In genomic region chr19:23855676-23856075, GRCh38 we compare ENCODE assay signal across 14 cellular contexts. TPM values are rescaled to one million over a fixed set of nuclear protein-coding genes. Genes with fewer than 3 reads are reported as not detected.
DNase-seq lines count a peak whose midpoint lies in the region; ATAC-seq, FAIRE-seq and TF ChIP-seq lines count a peak whose summit lies in the region.
"Had no signal": no experiment of that assay in that cellular context is flagged by ENCODE, and none has a peak within 500 bp of the region (broad histone marks: within the 10 kb centered on the region; RNA-seq: fewer than 3 reads in every experiment).

No MANE protein-coding gene starts in this region.

- ATAC-seq in DND-41 (ENCODE audit: insufficient read depth, low read depth) (no peak), WTC11 (peak; percentile 76), HG03108 (IDR thresholded peaks at IDR 0.05; ENCODE audit: unreplicated experiment) (no peak), left colon (no peak)
- ATAC-seq: CD8-positive, alpha-beta T cell had no signal

- no peaks in the 10 kb centered on the region for H3K36me3 ChIP-seq in DND-41 (ENCODE audit: insufficient read depth, low read length)
- no peaks in the 10 kb centered on the region for H3K36me3 ChIP-seq in liver (ENCODE audit: control insufficient read depth in 4 of 4, insufficient read depth in 3 of 4, low read depth in 1 of 4, low read length in 3 of 4)
- H3K36me3 ChIP-seq: SJCRH30 had no signal

- CTCF ChIA-PET in WTC11 (lab: Charles Lee), result no interaction called here

- H3K27me3 ChIP-seq in DND-41 (ENCODE audit: insufficient read depth, low read length, poor library complexity) (no peaks in the 10 kb centered on the region), liver (ENCODE audit: control insufficient read depth in 4 of 4, insufficient read depth in 4 of 4, low read length in 3 of 4) (no peaks in the 10 kb centered on the region)
- H3K27me3 ChIP-seq: SJCRH30 had no signal

- peaks cover 5% of the 10 kb centered on the region for H3K9me3 ChIP-seq in DND-41 (ENCODE audit: insufficient read depth, low read length, severe bottlenecking)
- peaks cover 2 to 8% (median 5%) of the 10 kb centered on the region in 4 donors for H3K9me3 ChIP-seq in liver (ENCODE audit: control insufficient read depth in 4 of 4, low read length in 3 of 4)
- H3K9me3 ChIP-seq: SJCRH30 had no signal

- H3K27ac ChIP-seq in DND-41 (ENCODE audit: low read length) (no peak overlapping the region), liver (ENCODE audit: low read depth in 1 of 2, low read length in 2 of 2) (no peak overlapping the region), substantia nigra (ENCODE audit: low read depth, low read length, poor library complexity, severe bottlenecking) (no peak overlapping the region)
- H3K27ac ChIP-seq: SJCRH30 had no signal

- POLR2A ChIA-PET in WTC11 (lab: Charles Lee), result no interaction called here

- TF ChIP-seq RAD21 in liver (IDR thresholded peaks at IDR 0.05), result peak; percentile 49 to 63

- peaks cover 86% of the 10 kb centered on the region for H3K9me3 Mint-ChIP-seq in WTC11

- peak; percentile 42 for FAIRE-seq in HTR-8/SVneo (lab: Jason Lieb, UNC)

- intact Hi-C loops in left colon (cut with DNase I, micrococcal nuclease), result no loop called here

- peaks cover 4% of the 10 kb centered on the region; the same call in 1 of the 2 replicates for H3K4me1 Mint-ChIP-seq in WTC11
- H3K4me1 Mint-ChIP-seq: B cell had no signal

- H3K4me3 ChIP-seq in DND-41 (ENCODE audit: low read depth in 1 of 2, low read length in 2 of 2), result no peak overlapping the region
- no peak overlapping the region for H3K4me3 ChIP-seq in liver (ENCODE audit: low read depth in 1 of 3, low read length in 3 of 3)
- H3K4me3 ChIP-seq: SJCRH30 had no signal

- no peaks in the 10 kb centered on the region for H3K79me2 ChIP-seq in DND-41 (ENCODE audit: insufficient read depth, low read length)

- H3K9ac ChIP-seq in DND-41 (ENCODE audit: low read depth, low read length) (no peak overlapping the region), liver (ENCODE audit: low read depth in 1 of 2, low read length in 2 of 2) (no peak overlapping the region)

- H3K4me3 Mint-ChIP-seq in WTC11, result no peak overlapping the region
- H3K4me3 Mint-ChIP-seq: B cell; CD8-positive, alpha-beta T cell had no signal

- no peak overlapping the region for H3K27ac Mint-ChIP-seq in WTC11
- H3K27ac Mint-ChIP-seq: B cell; CD8-positive, alpha-beta T cell had no signal

- H2AFZ ChIP-seq in DND-41 (ENCODE audit: low read depth, low read length), result no peak overlapping the region

- no peak overlapping the region for H3K4me2 ChIP-seq in DND-41 (ENCODE audit: insufficient read depth, low read length)

- H3K4me1 ChIP-seq in DND-41 (ENCODE audit: insufficient read depth, low read length) (no peaks in the 10 kb centered on the region), liver (ENCODE audit: control insufficient read depth in 4 of 4, insufficient read depth in 4 of 4, low read length in 3 of 4) (no peaks in the 10 kb centered on the region)

- TF ChIP-seq CTCF in DND-41 (IDR thresholded peaks at IDR 0.05; ENCODE audit: borderline replicate concordance, extremely low read depth, low read length, poor library complexity, severe bottlenecking), result peak; percentile 29
- TF ChIP-seq CTCF in WTC11 (IDR thresholded peaks at IDR 0.05), result no peak
- peak; percentile 25 for TF ChIP-seq CTCF in liver (IDR thresholded peaks at IDR 0.05; ENCODE audit: low read depth, low read length, missing input control)

- WGBS in liver, result 66% methylated on average over 4 of the region's 4 CpGs

- H3K36me3 Mint-ChIP-seq in WTC11, result peaks cover 55% of the 10 kb centered on the region
- H3K36me3 Mint-ChIP-seq: CD8-positive, alpha-beta T cell had no signal

- H4K20me1 ChIP-seq in DND-41 (ENCODE audit: insufficient read depth, low read length), result no peaks in the 10 kb centered on the region

- no peak for DNase-seq in DND-41
- DNase-seq in HTR-8/SVneo (ENCODE audit: insufficient read length, low spot score), result no peak
- peak; percentile 17 for DNase-seq in WTC11 (ENCODE audit: low spot score)
- no peak for DNase-seq in NCI-H1048 (lab: John Stamatoyannopoulos, UW)
- no peak for DNase-seq in substantia nigra (lab: John Stamatoyannopoulos, UW)
- no peak for DNase-seq in left colon
- DNase-seq: CD8-positive, alpha-beta T cell; NCI-H1092; NCI-H446 treated with DMSO at 0.1 percent for 48 hours; NCI-H748 treated with DMSO at 0.1 percent for 48 hours; SJCRH30 had no signal

- peaks cover 3% of the 10 kb centered on the region for H3K27me3 Mint-ChIP-seq in WTC11 (ENCODE audit: low read depth)
- H3K27me3 Mint-ChIP-seq: B cell had no signal

TF ChIP-seq in WTC11, 78 proteins besides CTCF, POLR2A, EP300 and RAD21:
- no peak for TF ChIP-seq MYBL2 (CRISPR knock-in tag; IDR thresholded peaks at IDR 0.05)
- no peak for TF ChIP-seq NFE2L1 (CRISPR knock-in tag; IDR thresholded peaks at IDR 0.05)
- no peak for TF ChIP-seq ZMAT4 (CRISPR knock-in tag; IDR thresholded peaks at IDR 0.05)
- TF ChIP-seq USF2 (CRISPR knock-in tag; IDR thresholded peaks at IDR 0.05), result no peak
- TF ChIP-seq CBFB (CRISPR knock-in tag; IDR thresholded peaks at IDR 0.05; ENCODE audit: low read depth), result no peak
- TF ChIP-seq ZNF232 (CRISPR knock-in tag; IDR thresholded peaks at IDR 0.05), result no peak

TF ChIP-seq in liver, 16 proteins besides CTCF, POLR2A, EP300 and RAD21:
- TF ChIP-seq HNF4G (IDR thresholded peaks at IDR 0.05) (no peak), FOXA2 (IDR thresholded peaks at IDR 0.05) (no peak), GABPA (IDR thresholded peaks at IDR 0.05 in 1 of 2, conservative IDR thresholded peaks at IDR 0.05 in 1 of 2) (no peak), HNF4A (conservative IDR thresholded peaks at IDR 0.05) (no peak), TAF1 (conservative IDR thresholded peaks at IDR 0.05) (no peak), RXRA (IDR thresholded peaks at IDR 0.05) (no peak), FOXA1 (IDR thresholded peaks at IDR 0.05) (no peak), YY1 (IDR thresholded peaks at IDR 0.05) (no peak), SP1 (IDR thresholded peaks at IDR 0.05) (no peak), REST (IDR thresholded peaks at IDR 0.05) (no peak)

RNA-seq across cellular contexts. Expression of gene ZNF726, which starts 59.0 kb away (rescaled TPM):
- total RNA-seq in WTC11 (2021) (0.25 TPM in 1 of 3 replicates, not detected in the others), liver (1 to 10 TPM; 1.5 to 8.0 TPM), left colon (1 to 10 TPM; 1.5 to 2.2 TPM)
- under 1 TPM; 0.57 to 0.68 TPM for polyA plus RNA-seq in liver
